ENCODE assay signal across 17 cellular contexts in genomic region chr3:105066106-105066839, GRCh38.
DNase-seq lines count a peak whose midpoint lies in the region; ATAC-seq and TF ChIP-seq lines count a peak whose summit lies in the region.
"Had no signal": no experiment of that assay in that cellular context is flagged by ENCODE, and none has a peak within 500 bp of the region (broad histone marks: within the 10 kb centered on the region; RNA-seq: fewer than 3 reads in every experiment).

No MANE protein-coding gene starts in this region.

- H4K8ac ChIP-seq in IMR-90 (ENCODE audit: low read depth in 2 of 2, low read length in 2 of 2), result no peak overlapping the region

- no peak overlapping the region for H2BK5ac ChIP-seq in IMR-90 (ENCODE audit: low read depth, low read length, poor library complexity, severe bottlenecking)

- 0 out of 2 replicates have a peak overlapping the region, but pooled peaks have one; percentile 25 for H3K14ac ChIP-seq in IMR-90 (replicated peaks; ENCODE audit: low read depth, low read length)

- no peaks in the 10 kb centered on the region for H3K4me1 ChIP-seq in IMR-90 (ENCODE audit: control insufficient read depth, insufficient read depth, low read length)
- H3K4me1 ChIP-seq: SJCRH30 had no signal

- no peak overlapping the region for H3K23ac ChIP-seq in IMR-90 (ENCODE audit: low read depth, low read length)

- in situ Hi-C loops in IMR-90 (cut with MboI; ENCODE audit: low sequenced_read_pairs), result no loop called here

- no peak overlapping the region for H2AFZ ChIP-seq in IMR-90 (replicated peaks; ENCODE audit: low read length, poor library complexity)

- POLR2A ChIA-PET in IMR-90 (lab: Charles Lee; ENCODE audit: unreplicated experiment), result no interaction called here

- TF ChIP-seq CTCF in IMR-90 (conservative IDR thresholded peaks at IDR 0.05; ENCODE audit: low read depth, low read length) (no peak), glutamatergic neuron (IDR thresholded peaks at IDR 0.05; ENCODE audit: partially characterized antibody, unreplicated experiment) (no peak), omental fat pad (IDR thresholded peaks at IDR 0.05) (no peak)

- no peak overlapping the region for H3K4me3 ChIP-seq in IMR-90 (ENCODE audit: insufficient read depth, low read depth, low read length)
- H3K4me3 ChIP-seq: SJCRH30 had no signal

- no peaks in the 10 kb centered on the region for H4K20me1 ChIP-seq in IMR-90 (ENCODE audit: insufficient read depth, low read length)

- no peak for TF ChIP-seq RAD21 in IMR-90 (IDR thresholded peaks at IDR 0.05; ENCODE audit: low read length)

- H3K27me3 Mint-ChIP-seq in glutamatergic neuron (ENCODE audit: unreplicated experiment), result no peaks in the 10 kb centered on the region
- H3K27me3 Mint-ChIP-seq: IgD-negative memory B cell had no signal

- H3K18ac ChIP-seq in IMR-90 (ENCODE audit: low read depth, low read length), result no peak overlapping the region

- intact Hi-C loops in IMR-90 (cut with micrococcal nuclease), result no loop called here

- H2AK9ac ChIP-seq in IMR-90 (replicated peaks; ENCODE audit: low read depth, low read length, poor library complexity), result no peak overlapping the region

- H3K4ac ChIP-seq in IMR-90 (ENCODE audit: low read depth, low read length), result no peak overlapping the region

- no peak overlapping the region for H2BK20ac ChIP-seq in IMR-90 (ENCODE audit: low read depth, low read length)

- peak overlapping the region; percentile 71 for H3K27ac Mint-ChIP-seq in glutamatergic neuron (ENCODE audit: unreplicated experiment)
- no peak overlapping the region for H3K27ac Mint-ChIP-seq in stimulated activated effector memory CD8-positive, alpha-beta T cell treated with anti-CD3 and anti-CD28 coated beads, Interleukin-12 subunit alpha, Interleukin-12 subunit beta, amount 100 ng/mL, for 72 hours
- H3K27ac Mint-ChIP-seq: HFFc6, IgD-negative memory B cell had no signal

- H2BK15ac ChIP-seq in IMR-90 (ENCODE audit: low read depth, low read length), result no peak overlapping the region

- H3K4me2 ChIP-seq in IMR-90 (ENCODE audit: low read depth, low read length), result no peak overlapping the region

- H4K91ac ChIP-seq in IMR-90 (ENCODE audit: insufficient read depth, low read depth, low read length), result no peak overlapping the region

- no peak overlapping the region for H4K5ac ChIP-seq in IMR-90 (ENCODE audit: low read depth, low read length)

- peaks cover 6% of the 10 kb centered on the region for H3K9me3 Mint-ChIP-seq in glutamatergic neuron (ENCODE audit: unreplicated experiment)
- H3K9me3 Mint-ChIP-seq in stimulated activated effector memory CD8-positive, alpha-beta T cell treated with anti-CD3 and anti-CD28 coated beads, Interleukin-12 subunit alpha, Interleukin-12 subunit beta, amount 100 ng/mL, for 72 hours, result no peaks in the 10 kb centered on the region

- dilution Hi-C loops in IMR-90 (cut with HindIII; ENCODE audit: low sequenced_read_pairs, unreplicated experiment), result no loop called here

- H2BK120ac ChIP-seq in IMR-90 (ENCODE audit: low read depth, low read length), result no peak overlapping the region

- no peaks in the 10 kb centered on the region for H3K9me1 ChIP-seq in IMR-90 (ENCODE audit: insufficient read depth, low read length)

- CTCF ChIA-PET in IMR-90 (lab: Yijun Ruan, JAX), result no interaction called here

- H3K27me3 ChIP-seq in IMR-90 (ENCODE audit: control insufficient read depth, insufficient read depth, low read length), result no peaks in the 10 kb centered on the region
- H3K27me3 ChIP-seq: SJCRH30 had no signal

- no peak overlapping the region for H3K27ac ChIP-seq in IMR-90 (ENCODE audit: insufficient read depth, low read length)
- H3K27ac ChIP-seq: C4-2B, SJCRH30 had no signal

- no CpG with 5 or more reads among the region's 7 CpGs for WGBS in IMR-90 (ENCODE audit: extremely low coverage in 2 of 2, insufficient read length in 1 of 2), 2 experiments

- no peak overlapping the region for H3K9ac ChIP-seq in IMR-90 (ENCODE audit: low read depth, low read length)

- no peak overlapping the region for H2AK5ac ChIP-seq in IMR-90 (ENCODE audit: low read depth, low read length)

- H3K79me1 ChIP-seq in IMR-90 (ENCODE audit: low read depth in 1 of 2, low read length in 2 of 2), result no peaks in the 10 kb centered on the region

- BruUV-seq in IMR-90 (replicated peaks; lab: Mats Ljungman, UMichigan), result no TSS peak

- no peaks in the 10 kb centered on the region for H3K9me3 ChIP-seq in IMR-90 (ENCODE audit: control insufficient read depth, insufficient read depth, low read length)
- H3K9me3 ChIP-seq: SJCRH30 had no signal

- no peak overlapping the region for H3K56ac ChIP-seq in IMR-90 (ENCODE audit: extremely low read depth, insufficient read depth, low read length)

- TF ChIP-seq POLR2A in IMR-90 (IDR thresholded peaks at IDR 0.05; ENCODE audit: low read depth, low read length), result no peak

- H3K4me3 Mint-ChIP-seq in glutamatergic neuron (ENCODE audit: unreplicated experiment), result no peak overlapping the region
- H3K4me3 Mint-ChIP-seq in stimulated activated effector memory CD8-positive, alpha-beta T cell treated with anti-CD3 and anti-CD28 coated beads, Interleukin-12 subunit alpha, Interleukin-12 subunit beta, amount 100 ng/mL, for 72 hours, result no peak overlapping the region
- H3K4me3 Mint-ChIP-seq: HFFc6, IgD-negative memory B cell had no signal

- H3K4me1 Mint-ChIP-seq in glutamatergic neuron (ENCODE audit: low read depth, unreplicated experiment), result peaks cover 4% of the 10 kb centered on the region
- no peaks in the 10 kb centered on the region for H3K4me1 Mint-ChIP-seq in stimulated activated effector memory CD8-positive, alpha-beta T cell treated with anti-CD3 and anti-CD28 coated beads, Interleukin-12 subunit alpha, Interleukin-12 subunit beta, amount 100 ng/mL, for 72 hours
- H3K4me1 Mint-ChIP-seq: IgD-negative memory B cell had no signal

- peaks cover 13% of the 10 kb centered on the region for H3K36me3 Mint-ChIP-seq in glutamatergic neuron (ENCODE audit: unreplicated experiment)
- H3K36me3 Mint-ChIP-seq in stimulated activated effector memory CD8-positive, alpha-beta T cell treated with anti-CD3 and anti-CD28 coated beads, Interleukin-12 subunit alpha, Interleukin-12 subunit beta, amount 100 ng/mL, for 72 hours, result no peaks in the 10 kb centered on the region
- H3K36me3 Mint-ChIP-seq: IgD-negative memory B cell had no signal

- H3K36me3 ChIP-seq in IMR-90 (ENCODE audit: control insufficient read depth, insufficient read depth, low read length), result no peaks in the 10 kb centered on the region
- H3K36me3 ChIP-seq: SJCRH30 had no signal

- no peak for ATAC-seq in IMR-90 (ENCODE audit: low read depth)
- peak; percentile 49 for ATAC-seq in stimulated activated effector memory CD8-positive, alpha-beta T cell treated with anti-CD3 and anti-CD28 coated beads, Interleukin-12 subunit alpha, Interleukin-12 subunit beta, amount 100 ng/mL, for 72 hours
- ATAC-seq in HG03095 (IDR thresholded peaks at IDR 0.05; ENCODE audit: unreplicated experiment), result no peak
- no peak for ATAC-seq in omental fat pad (ENCODE audit: low FRiP score)

- DNase-seq in IMR-90, result no peak
- DNase-seq in astrocyte of the hippocampus (ENCODE audit: low read depth, low spot score), result peak; percentile 64
- DNase-seq in glutamatergic neuron, result no peak
- DNase-seq in stimulated activated effector memory CD8-positive, alpha-beta T cell treated with anti-CD3 and anti-CD28 coated beads, Interleukin-12 subunit alpha, Interleukin-12 subunit beta, amount 100 ng/mL, for 72 hours (ENCODE audit: low spot score in 2 of 2), result no peak
- DNase-seq in omental fat pad (ENCODE audit: low spot score), result no peak
- DNase-seq in GM19238 (ENCODE audit: insufficient read length, low spot score), result no peak
- no peak for DNase-seq in 8988T
- DNase-seq: DMS 273 treated with DMSO at 0.1 percent for 48 hours, GF-D8, HFFc6, NCI-H187, NCI-H446 treated with DMSO at 0.1 percent for 48 hours, NCI-H748 treated with DMSO at 0.1 percent for 48 hours had no signal

TF ChIP-seq in IMR-90, 13 proteins besides CTCF, POLR2A, EP300 and RAD21:
- TF ChIP-seq USF2 (IDR thresholded peaks at IDR 0.05; ENCODE audit: low read depth, low read length) (no peak), ELK1 (IDR thresholded peaks at IDR 0.05; ENCODE audit: borderline replicate concordance, low read depth, low read length) (no peak), NFE2L2 (IDR thresholded peaks at IDR 0.05; ENCODE audit: low read depth, low read length) (no peak), SMC3 (IDR thresholded peaks at IDR 0.05; ENCODE audit: low read depth, low read length) (no peak), BHLHE40 (IDR thresholded peaks at IDR 0.05; ENCODE audit: low read depth, low read length) (no peak), MAZ (IDR thresholded peaks at IDR 0.05; ENCODE audit: borderline replicate concordance, low read depth, low read length) (no peak), CHD1 (IDR thresholded peaks at IDR 0.05; ENCODE audit: low read depth, low read length) (no peak), MAFK (IDR thresholded peaks at IDR 0.05; ENCODE audit: low read depth, low read length) (no peak), RCOR1 (IDR thresholded peaks at IDR 0.05; ENCODE audit: insufficient replicate concordance, low read length) (no peak), MXI1 (IDR thresholded peaks at IDR 0.05; ENCODE audit: borderline replicate concordance, low read depth, low read length) (no peak), CEBPB (IDR thresholded peaks at IDR 0.05; ENCODE audit: low read depth, low read length) (no peak), FOS (IDR thresholded peaks at IDR 0.05; ENCODE audit: low read depth, low read length) (no peak), RFX5 (IDR thresholded peaks at IDR 0.05; ENCODE audit: low read depth, low read length) (no peak)
